28 cellular contexts compared by ENCODE assay signal in genomic region chr18:74866577-74866976, GRCh38.
"Had no signal": no experiment of that assay in that cellular context is flagged by ENCODE, and none has a peak within 500 bp of the region (broad histone marks: within the 10 kb centered on the region; RNA-seq: fewer than 3 reads in every experiment).

No MANE protein-coding gene starts in this region.

- H3K27me3 Mint-ChIP-seq: naive B cell; progenitor cell of endocrine pancreas; stimulated activated naive B cell treated with anti-CD40 and anti-IgM and Interleukin-4, amounts not matched to agents 10 μg/mL and 1 μg/mL and 100 μg/mL, for 72 hours had no signal

- H3K9ac ChIP-seq: neural progenitor cell had no signal

- H3K27ac Mint-ChIP-seq: mesothelial cell of epicardium; naive B cell; natural killer cell; neural progenitor cell; progenitor cell of endocrine pancreas; stimulated activated naive B cell treated with anti-CD40 and anti-IgM and Interleukin-4, amounts not matched to agents 10 μg/mL and 1 μg/mL and 100 μg/mL, for 72 hours had no signal

- H3K4me1 ChIP-seq: left lung, right lobe of liver, stomach, transverse colon, upper lobe of left lung, vagina had no signal

- H3K27ac ChIP-seq: left lung, neural progenitor cell, neutrophil, right lobe of liver, stomach, testis, thyroid gland, transverse colon, upper lobe of left lung, vagina had no signal

- H3K9me3 Mint-ChIP-seq: mesothelial cell of epicardium; naive B cell; natural killer cell; nephron progenitor cell; neural progenitor cell; stimulated activated naive B cell treated with anti-CD40 and anti-IgM and Interleukin-4, amounts not matched to agents 10 μg/mL and 1 μg/mL and 100 μg/mL, for 72 hours had no signal

- H3K4me3 ChIP-seq: left lung, lung, neural progenitor cell, right atrium auricular region, right lobe of liver, stomach, testis, thyroid gland, transverse colon, upper lobe of left lung, vagina had no signal

- H3K9me3 ChIP-seq: left lung, neutrophil, right atrium auricular region, right lobe of liver, stomach, testis, thyroid gland, transverse colon, upper lobe of left lung, vagina had no signal

- DNase-seq: hippocampal formation; left colon; left lung; mesendoderm; naive B cell; natural killer cell; nephron progenitor cell; occipital lobe; right lobe of liver; stimulated activated CD4-positive, alpha-beta T cell treated with anti-CD3 and anti-CD28 coated beads, Interleukin-12 subunit alpha, Interleukin-12 subunit beta, amount 100 ng/mL, for 4 hours; stimulated activated CD4-positive, alpha-beta T cell treated with anti-CD3 and anti-CD28 coated beads, Interleukin-15, amount 100 ng/mL, for 24 hours; stimulated activated CD4-positive, alpha-beta T cell treated with anti-CD3 and anti-CD28 coated beads, Interleukin-2, amount 100 ng/mL, for 24 hours; stimulated activated CD4-positive, alpha-beta T cell treated with anti-CD3 and anti-CD28 coated beads, Interleukin-4, amount 100 ng/mL, for 1 hour; stimulated activated naive B cell treated with anti-CD40 and anti-IgM and Interleukin-4, amounts not matched to agents 10 μg/mL and 1 μg/mL and 100 μg/mL, for 72 hours; stimulated activated naive CD8-positive, alpha-beta T cell treated with anti-CD3 and anti-CD28 coated beads, Interleukin-15, Interleukin-2, amounts not matched to agents 100 U/mL and 50 U/mL, for 24 hours; stomach; testis; thyroid gland; transverse colon; upper lobe of left lung had no signal

- H3K4me3 Mint-ChIP-seq: mesothelial cell of epicardium; naive B cell; natural killer cell; nephron progenitor cell; neural progenitor cell; stimulated activated naive B cell treated with anti-CD40 and anti-IgM and Interleukin-4, amounts not matched to agents 10 μg/mL and 1 μg/mL and 100 μg/mL, for 72 hours had no signal

- H3K36me3 Mint-ChIP-seq: mesothelial cell of epicardium, naive B cell, natural killer cell, neural progenitor cell had no signal

- ATAC-seq: left colon; left lung; natural killer cell; right lobe of liver; stimulated activated naive B cell treated with anti-CD40 and anti-IgM and Interleukin-4, amounts not matched to agents 10 μg/mL and 1 μg/mL and 100 μg/mL, for 72 hours; stimulated activated naive CD8-positive, alpha-beta T cell treated with anti-CD3 and anti-CD28 coated beads, Interleukin-15, Interleukin-2, amounts not matched to agents 100 U/mL and 50 U/mL, for 24 hours had no signal

- H3K36me3 ChIP-seq: left lung, neural progenitor cell, neutrophil, right atrium auricular region, right lobe of liver, stomach, thyroid gland, transverse colon, upper lobe of left lung, vagina had no signal

- FAIRE-seq: keratinocyte had no signal
